In the genomic region with DNA sequence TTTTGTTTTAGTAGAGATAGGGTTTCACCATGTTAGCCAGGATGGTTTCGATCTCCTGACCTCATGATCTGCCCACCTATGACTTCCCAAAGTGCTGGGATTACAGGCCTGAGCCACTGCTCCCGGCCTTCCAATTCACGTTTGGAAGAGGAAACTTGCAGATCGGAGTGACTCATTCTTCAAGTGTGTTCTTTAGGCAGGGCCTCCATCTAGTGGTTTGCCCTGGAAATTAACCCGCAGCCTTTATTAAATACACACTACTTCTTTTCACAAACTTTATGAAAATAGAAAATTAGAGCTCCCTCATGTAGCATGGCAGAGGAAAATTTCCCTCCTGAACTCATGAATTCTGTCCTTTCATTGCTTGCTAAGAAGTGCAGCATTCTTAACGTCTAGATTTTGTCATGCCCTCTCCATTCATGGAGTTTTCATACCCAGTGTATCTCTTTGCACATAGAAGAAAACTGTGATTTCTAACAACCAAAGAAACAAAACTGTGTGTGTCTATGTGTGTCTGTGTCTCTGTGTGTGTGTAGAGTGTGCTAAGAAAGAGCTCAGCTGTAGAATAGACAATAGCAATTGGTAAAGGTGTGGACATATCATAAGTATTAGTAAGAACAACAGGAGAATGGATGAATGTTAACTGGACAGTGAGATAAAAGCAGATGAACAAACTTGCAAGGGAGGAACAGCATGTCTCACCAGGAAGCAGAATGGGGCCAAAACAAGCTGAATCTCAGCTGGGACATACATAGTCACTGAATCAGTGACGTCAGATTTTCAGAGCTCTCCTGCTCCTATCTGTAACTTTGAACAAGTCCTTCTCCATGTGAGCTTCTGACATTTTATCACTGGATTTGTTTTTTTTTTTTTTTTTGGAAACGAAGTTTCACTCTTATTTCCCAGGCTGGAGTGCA, we compare ENCODE assay signal across 8 cellular contexts.
DNase-seq lines count a peak whose midpoint lies in the region; ATAC-seq and TF ChIP-seq lines count a peak whose summit lies in the region.

No MANE protein-coding gene starts in this region.

- H3K9me3 Mint-ChIP-seq in brain: peaks cover 0 to 6% (median 5%) of the 10 kb centered on the region in 5 experiments

- ATAC-seq in GM18858 (IDR thresholded peaks at IDR 0.05; ENCODE audit: unreplicated experiment): peak; percentile 81
- peak; percentile 76 for ATAC-seq in HG03520 (IDR thresholded peaks at IDR 0.05; ENCODE audit: unreplicated experiment)

- peaks cover 5% of the 10 kb centered on the region for H3K27me3 Mint-ChIP-seq in brain

- no peaks in the 10 kb centered on the region for H3K36me3 Mint-ChIP-seq in brain

- TF ChIP-seq CTCF in brain (conservative IDR thresholded peaks at IDR 0.05): peak; percentile 92 to 96

- H3K4me1 Mint-ChIP-seq in brain: peaks cover 7% of the 10 kb centered on the region

- DNase-seq in C1 segment of cervical spinal cord (lab: John Stamatoyannopoulos, UW): peak in 9 of 14 donors; percentile 1 to 38 (median 13)
- DNase-seq in NCI-H69 (lab: John Stamatoyannopoulos, UW): peak; percentile 84
- peak; percentile 78 for DNase-seq in iPS-NIHi11 (ENCODE audit: low spot score)
- DNase-seq in substantia nigra (lab: John Stamatoyannopoulos, UW): peak in 33 of 49 donors; percentile 1 to 66 (median 17)
- DNase-seq in stimulated activated CD4-positive, alpha-beta T cell treated with anti-CD3 and anti-CD28 coated beads, Interleukin-4, amount 100 ng/mL, for 4 hours: no peak

- H3K4me3 Mint-ChIP-seq in brain: no peak overlapping the region

- H3K27ac Mint-ChIP-seq in brain: peak overlapping the region in 3 of 5 experiments; percentile 17 to 70 (median 49)

- H3K27ac ChIP-seq in substantia nigra (ENCODE audit: low read depth, low read length, poor library complexity, severe bottlenecking): no peak overlapping the region

Comparison
In these comparisons a context has a peak if more than half of its experiments do, and no peak if none do; other contexts are left out.
1. DNase-seq: peak in C1 segment of cervical spinal cord (9 of 14), NCI-H69 (single experiment), iPS-NIHi11 (single experiment) and substantia nigra (33 of 49); none in stimulated activated CD4-positive, alpha-beta T cell treated with anti-CD3 and anti-CD28 coated beads, Interleukin-4, amount 100 ng/mL, for 4 hours (0 of 2).